ENCODE assay signal across 12 cellular contexts in the genomic region with DNA sequence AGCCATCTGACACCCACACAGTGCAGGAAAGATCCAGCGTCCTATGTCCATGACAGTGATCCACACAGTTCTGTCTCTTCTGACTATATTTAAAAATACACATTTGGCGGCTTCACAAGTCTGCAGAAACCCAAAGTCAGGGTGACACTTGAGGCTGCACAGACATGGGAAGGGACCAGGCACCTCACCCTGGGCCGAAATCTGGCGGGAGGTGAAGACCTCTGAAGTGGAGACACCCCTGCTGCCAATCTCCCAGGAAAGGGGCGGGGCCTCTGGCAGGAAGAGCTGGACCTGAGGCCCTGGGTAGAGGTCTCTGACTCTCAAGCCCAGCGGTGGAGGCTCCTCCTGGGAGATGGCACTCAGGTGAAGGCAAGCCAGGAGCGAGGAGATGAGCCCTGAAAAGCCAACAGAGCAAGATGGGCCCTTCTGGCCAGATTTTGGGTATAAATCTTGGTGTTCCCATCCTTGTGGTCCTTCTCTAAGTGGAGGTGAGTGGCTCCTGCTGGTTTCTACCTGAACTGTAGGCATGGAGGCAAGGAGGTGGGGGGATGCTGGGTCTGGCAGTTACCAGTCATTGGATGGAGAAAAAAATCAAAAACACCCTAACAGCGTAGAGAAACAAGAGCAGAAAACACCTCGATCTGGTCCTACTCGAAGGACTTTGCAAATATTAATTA.
DNase-seq lines count a peak whose midpoint lies in the region; ATAC-seq and TF ChIP-seq lines count a peak whose summit lies in the region.
"Had no signal": no experiment of that assay in that cellular context is flagged by ENCODE, and none has a peak within 500 bp of the region (broad histone marks: within the 10 kb centered on the region; RNA-seq: fewer than 3 reads in every experiment).

No MANE protein-coding gene starts in this region.

- in situ Hi-C loops in transverse colon (cut with MboI; ENCODE audit: low pct_ligation_motif_present in 1 of 4, low pct_unique_long_range_greater_than_20kb in 1 of 4, low sequenced_read_pairs in 3 of 4): no loop called here
- in situ Hi-C loops in GM23248 (cut with MboI): no loop called here

- H3K27me3 ChIP-seq in transverse colon (no peaks in the 10 kb centered on the region), GM23248 (replicated peaks; ENCODE audit: insufficient read depth) (no peaks in the 10 kb centered on the region)

- no peak for ATAC-seq in activated T-cell treated with anti-CD3 and anti-CD28 coated beads, Interleukin-2, amount 50 U/mL, for 4 hours
- peak; percentile 68 for ATAC-seq in Right ventricle myocardium inferior
- ATAC-seq: effector memory CD8-positive, alpha-beta T cell had no signal

- H3K4me3 Mint-ChIP-seq in activated T-cell treated with anti-CD3 and anti-CD28 coated beads, Interleukin-2, amount 50 U/mL, for 24 hours: no peak overlapping the region
- no peak overlapping the region for H3K4me3 Mint-ChIP-seq in activated T-cell treated with anti-CD3 and anti-CD28 coated beads, Interleukin-2, amount 50 U/mL, for 4 hours
- H3K4me3 Mint-ChIP-seq in neural crest cell: no peak overlapping the region
- H3K4me3 Mint-ChIP-seq: effector memory CD8-positive, alpha-beta T cell had no signal

- H3K27me3 Mint-ChIP-seq in activated T-cell treated with anti-CD3 and anti-CD28 coated beads, Interleukin-2, amount 50 U/mL, for 24 hours: no peaks in the 10 kb centered on the region
- H3K27me3 Mint-ChIP-seq in activated T-cell treated with anti-CD3 and anti-CD28 coated beads, Interleukin-2, amount 50 U/mL, for 4 hours (ENCODE audit: low read depth): no peaks in the 10 kb centered on the region
- H3K27me3 Mint-ChIP-seq in neural crest cell (ENCODE audit: low read depth): no peaks in the 10 kb centered on the region
- H3K27me3 Mint-ChIP-seq: effector memory CD8-positive, alpha-beta T cell had no signal

- intact Hi-C loops in Right ventricle myocardium inferior (cut with DNase I): loop anchor here (5.0 kb wide), 1 partner anchor 245 kb away; no protein-coding TSS in a partner anchor
- intact Hi-C loops in transverse colon (cut with DNase I; ENCODE audit: low total_unique reads): no loop called here

- H3K79me2 ChIP-seq in GM23248 (ENCODE audit: insufficient read depth): no peaks in the 10 kb centered on the region

- H3K4me1 ChIP-seq in transverse colon (peaks cover 0 to 9% (median 7%) of the 10 kb centered on the region in 4 donors), GM23248 (ENCODE audit: insufficient read depth) (no peaks in the 10 kb centered on the region)

- no peaks in the 10 kb centered on the region for H3K9me2 ChIP-seq in GM23248 (ENCODE audit: insufficient read depth)

- 94% methylated on average over 3 to 10 of the region's 10 CpGs for WGBS in transverse colon (ENCODE audit: low coverage in 1 of 2), 2 donors
- 88 to 93% methylated on average over 10 of the region's 10 CpGs for WGBS in GM23248 (ENCODE audit: low coverage in 1 of 2, low lambda C conversion rate in 2 of 2, missing lambda C conversion rate in 2 of 2), 2 experiments

- TF ChIP-seq CTCF in neural crest cell (conservative IDR thresholded peaks at IDR 0.05) (no peak), transverse colon (IDR thresholded peaks at IDR 0.05) (no peak)

- no peak for TF ChIP-seq POLR2A in transverse colon (IDR thresholded peaks at IDR 0.05)

- H2AFZ ChIP-seq in GM23248: no peak overlapping the region

- H3K27ac Mint-ChIP-seq in activated T-cell treated with anti-CD3 and anti-CD28 coated beads, Interleukin-2, amount 50 U/mL, for 24 hours: peak overlapping the region; percentile 22
- peak overlapping the region; percentile 50 for H3K27ac Mint-ChIP-seq in neural crest cell (ENCODE audit: unreplicated experiment)

- no peaks in the 10 kb centered on the region for H4K20me1 ChIP-seq in GM23248 (ENCODE audit: insufficient read depth)

- peak overlapping the region; percentile 2 to 64 (median 56) for H3K27ac ChIP-seq in transverse colon
- H3K27ac ChIP-seq in GM23248: no peak overlapping the region

- peaks cover 4% of the 10 kb centered on the region for H3K9me3 Mint-ChIP-seq in activated T-cell treated with anti-CD3 and anti-CD28 coated beads, Interleukin-2, amount 50 U/mL, for 24 hours
- peaks cover 5% of the 10 kb centered on the region for H3K9me3 Mint-ChIP-seq in activated T-cell treated with anti-CD3 and anti-CD28 coated beads, Interleukin-2, amount 50 U/mL, for 4 hours
- no peaks in the 10 kb centered on the region for H3K9me3 Mint-ChIP-seq in neural crest cell

- H3K36me3 ChIP-seq in transverse colon: peaks cover 0 to 11% (median 0%) of the 10 kb centered on the region in 4 donors
- no peaks in the 10 kb centered on the region for H3K36me3 ChIP-seq in GM23248 (ENCODE audit: low read depth)

- H3K4me3 ChIP-seq in transverse colon (no peak overlapping the region), GM23248 (no peak overlapping the region)

- no peaks in the 10 kb centered on the region for H3K9me3 ChIP-seq in transverse colon
- no peaks in the 10 kb centered on the region for H3K9me3 ChIP-seq in GM23248 (ENCODE audit: low read depth)

- DNase-seq in activated T-cell treated with anti-CD3 and anti-CD28 coated beads, Interleukin-2, amount 50 U/mL, for 24 hours: peak; percentile 16
- no peak for DNase-seq in activated T-cell treated with anti-CD3 and anti-CD28 coated beads, Interleukin-2, amount 50 U/mL, for 4 hours
- DNase-seq in Right ventricle myocardium inferior (ENCODE audit: missing footprints): no peak
- DNase-seq in neural crest cell (ENCODE audit: low read depth, low spot score): no peak
- DNase-seq in transverse colon: no peak
- no peak for DNase-seq in GM23248
- DNase-seq in NCI-H82 treated with DMSO at 0.1 percent for 48 hours (lab: John Stamatoyannopoulos, UW; ENCODE audit: unreplicated experiment): no peak
- DNase-seq in amniotic stem cell (lab: John Stamatoyannopoulos, UW): no peak
- DNase-seq: COR-L47; effector memory CD8-positive, alpha-beta T cell; MV-4-11; stimulated activated naive CD4-positive, alpha-beta T cell treated with Interleukin-2 at 50 U/mL for 16 hours had no signal

- TF ChIP-seq EP300 in transverse colon (IDR thresholded peaks at IDR 0.05; ENCODE audit: low read depth): no peak

- peaks cover 13% of the 10 kb centered on the region for H3K4me1 Mint-ChIP-seq in activated T-cell treated with anti-CD3 and anti-CD28 coated beads, Interleukin-2, amount 50 U/mL, for 24 hours (ENCODE audit: low read depth)
- peaks cover 19% of the 10 kb centered on the region for H3K4me1 Mint-ChIP-seq in activated T-cell treated with anti-CD3 and anti-CD28 coated beads, Interleukin-2, amount 50 U/mL, for 4 hours (ENCODE audit: low read depth)
- peaks cover 21% of the 10 kb centered on the region for H3K4me1 Mint-ChIP-seq in neural crest cell

- H3K36me3 Mint-ChIP-seq in activated T-cell treated with anti-CD3 and anti-CD28 coated beads, Interleukin-2, amount 50 U/mL, for 24 hours (ENCODE audit: low read depth): peaks cover 87% of the 10 kb centered on the region
- H3K36me3 Mint-ChIP-seq in activated T-cell treated with anti-CD3 and anti-CD28 coated beads, Interleukin-2, amount 50 U/mL, for 4 hours (ENCODE audit: insufficient read depth): peaks cover 61% of the 10 kb centered on the region
- peaks cover 18% of the 10 kb centered on the region for H3K36me3 Mint-ChIP-seq in neural crest cell (ENCODE audit: low read depth)

- no peak overlapping the region for H3K9ac ChIP-seq in GM23248

- H3F3A ChIP-seq in GM23248 (ENCODE audit: insufficient read depth): no peaks in the 10 kb centered on the region

- no peak overlapping the region for H3K4me2 ChIP-seq in GM23248 (ENCODE audit: unreplicated experiment)
